In genomic region chrX:30735839-30736238, GRCh38 we compare ENCODE assay signal across 8 cellular contexts.
A peak's percentile ranks its signal among the peaks of the same experiment; 100 is the strongest.
DNase-seq lines count a peak whose midpoint lies in the region; ATAC-seq and TF ChIP-seq lines count a peak whose summit lies in the region.

No MANE protein-coding gene starts in this region.

- no peak overlapping the region for H3K4me3 ChIP-seq in DND-41 (ENCODE audit: low read depth in 1 of 2, low read length in 2 of 2)
- H3K4me3 ChIP-seq in psoas muscle: no peak overlapping the region
- H3K4me3 ChIP-seq in vagina: no peak overlapping the region

- H3K4me2 ChIP-seq in DND-41 (ENCODE audit: insufficient read depth, low read length): no peak overlapping the region

- H3K36me3 ChIP-seq in DND-41 (ENCODE audit: insufficient read depth, low read length) (no peaks in the 10 kb centered on the region; the same call in 1 of the 2 replicates), psoas muscle (ENCODE audit: insufficient read depth in 1 of 2, low read depth in 1 of 2) (no peaks in the 10 kb centered on the region), vagina (no peaks in the 10 kb centered on the region)

- 17 to 21% (median 19%) methylated on average over 6 of the region's 6 CpGs for WGBS in psoas muscle, 3 donors

- peaks cover under 1% of the 10 kb centered on the region for H3K27me3 Mint-ChIP-seq in activated T-cell treated with anti-CD3 and anti-CD28 coated beads, Interleukin-2, amount 50 U/mL, for 72 hours (ENCODE audit: low read depth)

- H3K27me3 ChIP-seq in DND-41 (ENCODE audit: insufficient read depth, low read length, poor library complexity) (no peaks in the 10 kb centered on the region), psoas muscle (ENCODE audit: insufficient read depth in 3 of 3, low read length in 2 of 3) (no peaks in the 10 kb centered on the region), vagina (no peaks in the 10 kb centered on the region)

- H2AFZ ChIP-seq in DND-41 (ENCODE audit: low read depth, low read length): no peak overlapping the region

- peaks cover 3 to 7% of the 10 kb centered on the region in 2 donors for H3K36me3 Mint-ChIP-seq in activated T-cell treated with anti-CD3 and anti-CD28 coated beads, Interleukin-2, amount 50 U/mL, for 72 hours (ENCODE audit: insufficient read depth in 2 of 2)

- DNase-seq in DND-41 (peak; percentile 62), GM20000 (ENCODE audit: low spot score) (peak; percentile 50), HPDE6-E6E7 (ENCODE audit: extremely low spot score) (peak; percentile 20), RKO (ENCODE audit: low spot score) (peak; percentile 72), foreskin melanocyte (peak; percentile 44), psoas muscle (peak in 1 of 2 donors; percentile 22), vagina (ENCODE audit: extremely low spot score in 2 of 2) (no peak)
- peak; percentile 72 to 74 for DNase-seq in activated T-cell treated with anti-CD3 and anti-CD28 coated beads, Interleukin-2, amount 50 U/mL, for 72 hours

- H3K9me3 ChIP-seq in DND-41 (ENCODE audit: insufficient read depth, low read length, severe bottlenecking) (no peaks in the 10 kb centered on the region), psoas muscle (no peaks in the 10 kb centered on the region), vagina (no peaks in the 10 kb centered on the region)

- intact Hi-C loops in psoas muscle (cut with DNase I): no loop called here
- intact Hi-C loops in vagina (cut with DNase I): no loop called here

- H3K27ac Mint-ChIP-seq in activated T-cell treated with anti-CD3 and anti-CD28 coated beads, Interleukin-2, amount 50 U/mL, for 72 hours: peak overlapping the region; percentile 6

- ATAC-seq in DND-41 (ENCODE audit: insufficient read depth, low read depth): peak; percentile 88
- ATAC-seq in activated T-cell treated with anti-CD3 and anti-CD28 coated beads, Interleukin-2, amount 50 U/mL, for 72 hours (replicated peaks in 1 of 2): peak; percentile 72 to 80
- no peak for ATAC-seq in psoas muscle

- H3K4me1 Mint-ChIP-seq in activated T-cell treated with anti-CD3 and anti-CD28 coated beads, Interleukin-2, amount 50 U/mL, for 72 hours (ENCODE audit: low read depth): peaks cover 20% of the 10 kb centered on the region

- H3K9me3 Mint-ChIP-seq in activated T-cell treated with anti-CD3 and anti-CD28 coated beads, Interleukin-2, amount 50 U/mL, for 72 hours: no peaks in the 10 kb centered on the region

- TF ChIP-seq POLR2A in vagina (IDR thresholded peaks at IDR 0.05): no peak

- peak overlapping the region in 1 of 2 donors; percentile 13 for H3K4me3 Mint-ChIP-seq in activated T-cell treated with anti-CD3 and anti-CD28 coated beads, Interleukin-2, amount 50 U/mL, for 72 hours

- no peaks in the 10 kb centered on the region for H4K20me1 ChIP-seq in DND-41 (ENCODE audit: insufficient read depth, low read length)

- TF ChIP-seq CTCF in DND-41 (IDR thresholded peaks at IDR 0.05; ENCODE audit: borderline replicate concordance, extremely low read depth, low read length, poor library complexity, severe bottlenecking) (peak; percentile 71), GM20000 (IDR thresholded peaks at IDR 0.05; ENCODE audit: extremely low read depth, missing control alignments) (peak; percentile 33), psoas muscle (IDR thresholded peaks at IDR 0.05) (peak; percentile 42), vagina (IDR thresholded peaks at IDR 0.05) (peak in 1 of 3 experiments; percentile 21)

- H3K27ac ChIP-seq in DND-41 (ENCODE audit: low read length): no peak overlapping the region
- no peak overlapping the region for H3K27ac ChIP-seq in psoas muscle
- H3K27ac ChIP-seq in vagina: no peak overlapping the region

- no peaks in the 10 kb centered on the region; the same call in 1 of the 2 replicates for H3K4me1 ChIP-seq in DND-41 (ENCODE audit: insufficient read depth, low read length)
- H3K4me1 ChIP-seq in psoas muscle: no peaks in the 10 kb centered on the region
- no peaks in the 10 kb centered on the region for H3K4me1 ChIP-seq in vagina

- no peaks in the 10 kb centered on the region for H3K79me2 ChIP-seq in DND-41 (ENCODE audit: insufficient read depth, low read length)

- no peak overlapping the region for H3K9ac ChIP-seq in DND-41 (ENCODE audit: low read depth, low read length)

Comparison
In these comparisons a context has a peak if more than half of its experiments do, and no peak if none do; other contexts are left out.
1. ATAC-seq: peak in DND-41 (single experiment) and activated T-cell treated with anti-CD3 and anti-CD28 coated beads, Interleukin-2, amount 50 U/mL, for 72 hours (2 of 2); none in psoas muscle (0 of 4).
2. DNase-seq: peak in DND-41 (single experiment), GM20000 (single experiment), HPDE6-E6E7 (single experiment), RKO (single experiment), activated T-cell treated with anti-CD3 and anti-CD28 coated beads, Interleukin-2, amount 50 U/mL, for 72 hours (2 of 2) and foreskin melanocyte (single experiment); none in vagina (0 of 2).